ENCODE assay signal across 1 cellular context in the genomic region with DNA sequence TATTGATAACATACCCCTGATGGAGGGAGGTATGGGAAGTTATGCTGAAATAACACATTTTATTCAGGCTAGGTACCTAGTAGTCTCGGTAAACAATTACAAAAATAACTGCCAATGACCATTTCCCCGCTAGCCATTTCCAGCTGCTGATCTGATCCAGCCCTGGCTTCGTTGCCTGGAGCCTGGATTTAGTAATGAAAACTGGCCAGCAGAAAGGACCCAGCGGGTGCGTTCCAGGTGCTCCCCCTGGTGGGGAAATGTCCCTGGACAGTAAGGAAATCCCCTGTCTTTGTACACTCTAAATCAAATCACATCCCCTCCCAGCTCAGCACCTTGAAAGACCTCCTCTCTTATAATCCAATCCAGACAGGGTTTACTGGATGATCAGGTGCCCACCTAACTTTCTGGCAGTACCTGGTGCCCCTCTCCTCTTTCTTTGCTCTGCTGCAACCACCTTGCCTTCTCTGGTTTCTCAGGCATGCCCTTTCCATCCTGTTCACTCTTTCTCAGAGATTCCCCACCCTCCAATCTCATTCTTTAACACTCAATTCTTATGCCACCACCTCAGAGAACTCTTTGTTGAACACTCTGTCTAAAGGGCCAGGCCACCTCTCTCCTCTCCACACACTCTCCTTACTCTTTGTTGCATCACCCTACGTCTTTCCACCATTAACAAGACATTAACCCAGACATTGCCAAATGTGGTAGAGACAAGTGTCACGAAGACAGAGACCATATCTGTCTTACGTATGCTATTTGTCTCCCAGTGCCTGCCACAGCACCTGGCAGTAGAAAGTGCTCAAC.
A peak's percentile ranks its signal among the peaks of the same experiment; 100 is the strongest.
TF ChIP-seq lines count a peak whose summit lies in the region.

No MANE protein-coding gene starts in this region.

TF ChIP-seq in K562, 482 proteins besides CTCF, POLR2A, EP300 and RAD21 (continued from another document and continues in another):
- peak; percentile 16 for TF ChIP-seq HDAC3 (IDR thresholded peaks at IDR 0.05; ENCODE audit: borderline replicate concordance, partially characterized antibody)
- TF ChIP-seq CBFA2T2 (conservative IDR thresholded peaks at IDR 0.05), result no peak
- TF ChIP-seq HNRNPUL1 (IDR thresholded peaks at IDR 0.05; ENCODE audit: low read length), result no peak
- peak; percentile 56; the same call in 1 of the 2 replicates for TF ChIP-seq NBN (IDR thresholded peaks at IDR 0.05; ENCODE audit: low read depth)
- TF ChIP-seq, protein P1, sequence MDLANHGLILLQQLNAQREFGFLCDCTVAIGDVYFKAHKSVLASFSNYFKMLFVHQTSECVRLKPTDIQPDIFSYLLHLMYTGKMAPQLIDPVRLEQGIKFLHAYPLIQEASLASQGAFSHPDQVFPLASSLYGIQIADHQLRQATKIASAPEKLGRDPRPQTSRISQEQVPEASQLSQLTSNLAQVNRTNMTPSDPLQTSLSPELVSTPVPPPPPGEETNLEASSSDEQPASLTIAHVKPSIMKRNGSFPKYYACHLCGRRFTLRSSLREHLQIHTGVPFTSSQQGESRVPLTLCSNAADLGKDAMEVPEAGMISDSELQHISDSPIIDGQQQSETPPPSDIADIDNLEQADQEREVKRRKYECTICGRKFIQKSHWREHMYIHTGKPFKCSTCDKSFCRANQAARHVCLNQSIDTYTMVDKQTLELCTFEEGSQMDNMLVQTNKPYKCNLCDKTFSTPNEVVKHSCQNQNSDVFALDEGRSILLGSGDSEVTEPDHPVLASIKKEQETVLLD (IDR thresholded peaks at IDR 0.05), result no peak
- TF ChIP-seq, protein P2, sequence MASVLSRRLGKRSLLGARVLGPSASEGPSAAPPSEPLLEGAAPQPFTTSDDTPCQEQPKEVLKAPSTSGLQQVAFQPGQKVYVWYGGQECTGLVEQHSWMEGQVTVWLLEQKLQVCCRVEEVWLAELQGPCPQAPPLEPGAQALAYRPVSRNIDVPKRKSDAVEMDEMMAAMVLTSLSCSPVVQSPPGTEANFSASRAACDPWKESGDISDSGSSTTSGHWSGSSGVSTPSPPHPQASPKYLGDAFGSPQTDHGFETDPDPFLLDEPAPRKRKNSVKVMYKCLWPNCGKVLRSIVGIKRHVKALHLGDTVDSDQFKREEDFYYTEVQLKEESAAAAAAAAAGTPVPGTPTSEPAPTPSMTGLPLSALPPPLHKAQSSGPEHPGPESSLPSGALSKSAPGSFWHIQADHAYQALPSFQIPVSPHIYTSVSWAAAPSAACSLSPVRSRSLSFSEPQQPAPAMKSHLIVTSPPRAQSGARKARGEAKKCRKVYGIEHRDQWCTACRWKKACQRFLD (CRISPR knock-in tag; IDR thresholded peaks at IDR 0.05), result peak; percentile 79; the same call in 1 of the 2 replicates
- TF ChIP-seq NFE2L1 (tag; IDR thresholded peaks at IDR 0.05; ENCODE audit: borderline replicate concordance, low read depth), result no peak
- no peak for TF ChIP-seq KAT8 (IDR thresholded peaks at IDR 0.05; ENCODE audit: low read depth)
- peak; percentile 59 for TF ChIP-seq BACH1 (tag; IDR thresholded peaks at IDR 0.05)
- 0 out of 2 replicates have a peak, but pooled peaks have one; percentile 40 for TF ChIP-seq ATF7 (IDR thresholded peaks at IDR 0.05)
- TF ChIP-seq L3MBTL2 (IDR thresholded peaks at IDR 0.05), result peak; percentile 75
- no peak for TF ChIP-seq ZNF354B (CRISPR knock-in tag; IDR thresholded peaks at IDR 0.05)
- TF ChIP-seq, protein P3, sequence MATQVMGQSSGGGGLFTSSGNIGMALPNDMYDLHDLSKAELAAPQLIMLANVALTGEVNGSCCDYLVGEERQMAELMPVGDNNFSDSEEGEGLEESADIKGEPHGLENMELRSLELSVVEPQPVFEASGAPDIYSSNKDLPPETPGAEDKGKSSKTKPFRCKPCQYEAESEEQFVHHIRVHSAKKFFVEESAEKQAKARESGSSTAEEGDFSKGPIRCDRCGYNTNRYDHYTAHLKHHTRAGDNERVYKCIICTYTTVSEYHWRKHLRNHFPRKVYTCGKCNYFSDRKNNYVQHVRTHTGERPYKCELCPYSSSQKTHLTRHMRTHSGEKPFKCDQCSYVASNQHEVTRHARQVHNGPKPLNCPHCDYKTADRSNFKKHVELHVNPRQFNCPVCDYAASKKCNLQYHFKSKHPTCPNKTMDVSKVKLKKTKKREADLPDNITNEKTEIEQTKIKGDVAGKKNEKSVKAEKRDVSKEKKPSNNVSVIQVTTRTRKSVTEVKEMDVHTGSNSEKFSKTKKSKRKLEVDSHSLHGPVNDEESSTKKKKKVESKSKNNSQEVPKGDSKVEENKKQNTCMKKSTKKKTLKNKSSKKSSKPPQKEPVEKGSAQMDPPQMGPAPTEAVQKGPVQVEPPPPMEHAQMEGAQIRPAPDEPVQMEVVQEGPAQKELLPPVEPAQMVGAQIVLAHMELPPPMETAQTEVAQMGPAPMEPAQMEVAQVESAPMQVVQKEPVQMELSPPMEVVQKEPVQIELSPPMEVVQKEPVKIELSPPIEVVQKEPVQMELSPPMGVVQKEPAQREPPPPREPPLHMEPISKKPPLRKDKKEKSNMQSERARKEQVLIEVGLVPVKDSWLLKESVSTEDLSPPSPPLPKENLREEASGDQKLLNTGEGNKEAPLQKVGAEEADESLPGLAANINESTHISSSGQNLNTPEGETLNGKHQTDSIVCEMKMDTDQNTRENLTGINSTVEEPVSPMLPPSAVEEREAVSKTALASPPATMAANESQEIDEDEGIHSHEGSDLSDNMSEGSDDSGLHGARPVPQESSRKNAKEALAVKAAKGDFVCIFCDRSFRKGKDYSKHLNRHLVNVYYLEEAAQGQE (CRISPR knock-in tag; IDR thresholded peaks at IDR 0.05; ENCODE audit: low read depth), result no peak
- TF ChIP-seq NFIC (IDR thresholded peaks at IDR 0.05), result no peak
- TF ChIP-seq, protein P4, sequence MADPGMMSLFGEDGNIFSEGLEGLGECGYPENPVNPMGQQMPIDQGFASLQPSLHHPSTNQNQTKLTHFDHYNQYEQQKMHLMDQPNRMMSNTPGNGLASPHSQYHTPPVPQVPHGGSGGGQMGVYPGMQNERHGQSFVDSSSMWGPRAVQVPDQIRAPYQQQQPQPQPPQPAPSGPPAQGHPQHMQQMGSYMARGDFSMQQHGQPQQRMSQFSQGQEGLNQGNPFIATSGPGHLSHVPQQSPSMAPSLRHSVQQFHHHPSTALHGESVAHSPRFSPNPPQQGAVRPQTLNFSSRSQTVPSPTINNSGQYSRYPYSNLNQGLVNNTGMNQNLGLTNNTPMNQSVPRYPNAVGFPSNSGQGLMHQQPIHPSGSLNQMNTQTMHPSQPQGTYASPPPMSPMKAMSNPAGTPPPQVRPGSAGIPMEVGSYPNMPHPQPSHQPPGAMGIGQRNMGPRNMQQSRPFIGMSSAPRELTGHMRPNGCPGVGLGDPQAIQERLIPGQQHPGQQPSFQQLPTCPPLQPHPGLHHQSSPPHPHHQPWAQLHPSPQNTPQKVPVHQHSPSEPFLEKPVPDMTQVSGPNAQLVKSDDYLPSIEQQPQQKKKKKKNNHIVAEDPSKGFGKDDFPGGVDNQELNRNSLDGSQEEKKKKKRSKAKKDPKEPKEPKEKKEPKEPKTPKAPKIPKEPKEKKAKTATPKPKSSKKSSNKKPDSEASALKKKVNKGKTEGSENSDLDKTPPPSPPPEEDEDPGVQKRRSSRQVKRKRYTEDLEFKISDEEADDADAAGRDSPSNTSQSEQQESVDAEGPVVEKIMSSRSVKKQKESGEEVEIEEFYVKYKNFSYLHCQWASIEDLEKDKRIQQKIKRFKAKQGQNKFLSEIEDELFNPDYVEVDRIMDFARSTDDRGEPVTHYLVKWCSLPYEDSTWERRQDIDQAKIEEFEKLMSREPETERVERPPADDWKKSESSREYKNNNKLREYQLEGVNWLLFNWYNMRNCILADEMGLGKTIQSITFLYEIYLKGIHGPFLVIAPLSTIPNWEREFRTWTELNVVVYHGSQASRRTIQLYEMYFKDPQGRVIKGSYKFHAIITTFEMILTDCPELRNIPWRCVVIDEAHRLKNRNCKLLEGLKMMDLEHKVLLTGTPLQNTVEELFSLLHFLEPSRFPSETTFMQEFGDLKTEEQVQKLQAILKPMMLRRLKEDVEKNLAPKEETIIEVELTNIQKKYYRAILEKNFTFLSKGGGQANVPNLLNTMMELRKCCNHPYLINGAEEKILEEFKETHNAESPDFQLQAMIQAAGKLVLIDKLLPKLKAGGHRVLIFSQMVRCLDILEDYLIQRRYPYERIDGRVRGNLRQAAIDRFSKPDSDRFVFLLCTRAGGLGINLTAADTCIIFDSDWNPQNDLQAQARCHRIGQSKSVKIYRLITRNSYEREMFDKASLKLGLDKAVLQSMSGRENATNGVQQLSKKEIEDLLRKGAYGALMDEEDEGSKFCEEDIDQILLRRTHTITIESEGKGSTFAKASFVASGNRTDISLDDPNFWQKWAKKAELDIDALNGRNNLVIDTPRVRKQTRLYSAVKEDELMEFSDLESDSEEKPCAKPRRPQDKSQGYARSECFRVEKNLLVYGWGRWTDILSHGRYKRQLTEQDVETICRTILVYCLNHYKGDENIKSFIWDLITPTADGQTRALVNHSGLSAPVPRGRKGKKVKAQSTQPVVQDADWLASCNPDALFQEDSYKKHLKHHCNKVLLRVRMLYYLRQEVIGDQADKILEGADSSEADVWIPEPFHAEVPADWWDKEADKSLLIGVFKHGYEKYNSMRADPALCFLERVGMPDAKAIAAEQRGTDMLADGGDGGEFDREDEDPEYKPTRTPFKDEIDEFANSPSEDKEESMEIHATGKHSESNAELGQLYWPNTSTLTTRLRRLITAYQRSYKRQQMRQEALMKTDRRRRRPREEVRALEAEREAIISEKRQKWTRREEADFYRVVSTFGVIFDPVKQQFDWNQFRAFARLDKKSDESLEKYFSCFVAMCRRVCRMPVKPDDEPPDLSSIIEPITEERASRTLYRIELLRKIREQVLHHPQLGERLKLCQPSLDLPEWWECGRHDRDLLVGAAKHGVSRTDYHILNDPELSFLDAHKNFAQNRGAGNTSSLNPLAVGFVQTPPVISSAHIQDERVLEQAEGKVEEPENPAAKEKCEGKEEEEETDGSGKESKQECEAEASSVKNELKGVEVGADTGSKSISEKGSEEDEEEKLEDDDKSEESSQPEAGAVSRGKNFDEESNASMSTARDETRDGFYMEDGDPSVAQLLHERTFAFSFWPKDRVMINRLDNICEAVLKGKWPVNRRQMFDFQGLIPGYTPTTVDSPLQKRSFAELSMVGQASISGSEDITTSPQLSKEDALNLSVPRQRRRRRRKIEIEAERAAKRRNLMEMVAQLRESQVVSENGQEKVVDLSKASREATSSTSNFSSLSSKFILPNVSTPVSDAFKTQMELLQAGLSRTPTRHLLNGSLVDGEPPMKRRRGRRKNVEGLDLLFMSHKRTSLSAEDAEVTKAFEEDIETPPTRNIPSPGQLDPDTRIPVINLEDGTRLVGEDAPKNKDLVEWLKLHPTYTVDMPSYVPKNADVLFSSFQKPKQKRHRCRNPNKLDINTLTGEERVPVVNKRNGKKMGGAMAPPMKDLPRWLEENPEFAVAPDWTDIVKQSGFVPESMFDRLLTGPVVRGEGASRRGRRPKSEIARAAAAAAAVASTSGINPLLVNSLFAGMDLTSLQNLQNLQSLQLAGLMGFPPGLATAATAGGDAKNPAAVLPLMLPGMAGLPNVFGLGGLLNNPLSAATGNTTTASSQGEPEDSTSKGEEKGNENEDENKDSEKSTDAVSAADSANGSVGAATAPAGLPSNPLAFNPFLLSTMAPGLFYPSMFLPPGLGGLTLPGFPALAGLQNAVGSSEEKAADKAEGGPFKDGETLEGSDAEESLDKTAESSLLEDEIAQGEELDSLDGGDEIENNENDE (IDR thresholded peaks at IDR 0.05; ENCODE audit: low read depth, low read length), result no peak
- TF ChIP-seq MYNN (IDR thresholded peaks at IDR 0.05), result no peak
- TF ChIP-seq MYNN (CRISPR knock-in tag; IDR thresholded peaks at IDR 0.05), result no peak
- peak in 1 of 2 experiments; percentile 71; a peak in 1 of 4 replicates for TF ChIP-seq SRF (CRISPR knock-in tag; IDR thresholded peaks at IDR 0.05)
- TF ChIP-seq, protein P5, sequence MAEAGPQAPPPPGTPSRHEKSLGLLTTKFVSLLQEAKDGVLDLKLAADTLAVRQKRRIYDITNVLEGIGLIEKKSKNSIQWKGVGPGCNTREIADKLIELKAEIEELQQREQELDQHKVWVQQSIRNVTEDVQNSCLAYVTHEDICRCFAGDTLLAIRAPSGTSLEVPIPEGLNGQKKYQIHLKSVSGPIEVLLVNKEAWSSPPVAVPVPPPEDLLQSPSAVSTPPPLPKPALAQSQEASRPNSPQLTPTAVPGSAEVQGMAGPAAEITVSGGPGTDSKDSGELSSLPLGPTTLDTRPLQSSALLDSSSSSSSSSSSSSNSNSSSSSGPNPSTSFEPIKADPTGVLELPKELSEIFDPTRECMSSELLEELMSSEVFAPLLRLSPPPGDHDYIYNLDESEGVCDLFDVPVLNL (CRISPR knock-in tag; IDR thresholded peaks at IDR 0.05; ENCODE audit: low read depth), result no peak
- no peak for TF ChIP-seq POLR2AphosphoS5 (IDR thresholded peaks at IDR 0.05; ENCODE audit: control insufficient read depth, insufficient read depth, low read depth, low read length)
- TF ChIP-seq CBX8 (IDR thresholded peaks at IDR 0.05; ENCODE audit: borderline replicate concordance, extremely low read depth, low read depth, low read length, poor library complexity, severe bottlenecking), result no peak
- no peak for TF ChIP-seq PML (IDR thresholded peaks at IDR 0.05; ENCODE audit: low read length)
- TF ChIP-seq ZNF24 (IDR thresholded peaks at IDR 0.05), result no peak
- no peak for TF ChIP-seq ZNF133 (CRISPR knock-in tag; IDR thresholded peaks at IDR 0.05)
- peak; percentile 39; the same call in 1 of the 2 replicates for TF ChIP-seq ARID1B (IDR thresholded peaks at IDR 0.05)
- TF ChIP-seq TOE1 (IDR thresholded peaks at IDR 0.05; ENCODE audit: borderline replicate concordance), result no peak
- TF ChIP-seq TOE1 (CRISPR knock-in tag; IDR thresholded peaks at IDR 0.05; ENCODE audit: borderline replicate concordance, low read depth), result no peak
- no peak for TF ChIP-seq SMAD1 (IDR thresholded peaks at IDR 0.05; ENCODE audit: low read depth, low read length, partially characterized antibody)
- TF ChIP-seq RB1 (IDR thresholded peaks at IDR 0.05; ENCODE audit: low read depth), result peak; percentile 49; the same call in 1 of the 2 replicates
- TF ChIP-seq CHD4 (IDR thresholded peaks at IDR 0.05; ENCODE audit: insufficient read depth, insufficient replicate concordance, low read depth, low read length, poor library complexity, severe bottlenecking), result no peak
- TF ChIP-seq ZNF232 (CRISPR knock-in tag; IDR thresholded peaks at IDR 0.05), result no peak
- no peak for TF ChIP-seq SIRT6 (IDR thresholded peaks at IDR 0.05; ENCODE audit: low read depth, low read length)
- TF ChIP-seq ELF4 (CRISPR knock-in tag; IDR thresholded peaks at IDR 0.05), result no peak
- no peak for TF ChIP-seq NFIX (CRISPR knock-in tag; IDR thresholded peaks at IDR 0.05; ENCODE audit: low read depth)
- TF ChIP-seq, protein P6, sequence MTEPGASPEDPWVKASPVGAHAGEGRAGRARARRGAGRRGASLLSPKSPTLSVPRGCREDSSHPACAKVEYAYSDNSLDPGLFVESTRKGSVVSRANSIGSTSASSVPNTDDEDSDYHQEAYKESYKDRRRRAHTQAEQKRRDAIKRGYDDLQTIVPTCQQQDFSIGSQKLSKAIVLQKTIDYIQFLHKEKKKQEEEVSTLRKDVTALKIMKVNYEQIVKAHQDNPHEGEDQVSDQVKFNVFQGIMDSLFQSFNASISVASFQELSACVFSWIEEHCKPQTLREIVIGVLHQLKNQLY (CRISPR knock-in tag; conservative IDR thresholded peaks at IDR 0.05), result no peak
- TF ChIP-seq CAMTA2 (CRISPR knock-in tag; conservative IDR thresholded peaks at IDR 0.05), result no peak
- TF ChIP-seq ETV1 (tag; conservative IDR thresholded peaks at IDR 0.05; ENCODE audit: low read depth), result no peak
- no peak for TF ChIP-seq CTBP1 (IDR thresholded peaks at IDR 0.05; ENCODE audit: borderline replicate concordance)
- TF ChIP-seq STAT5B (CRISPR knock-in tag; IDR thresholded peaks at IDR 0.05), result no peak
- no peak for TF ChIP-seq PTBP1 (IDR thresholded peaks at IDR 0.05; ENCODE audit: low read depth, low read length)
- TF ChIP-seq FIP1L1 (IDR thresholded peaks at IDR 0.05; ENCODE audit: low read depth, low read length, poor library complexity, severe bottlenecking), result no peak
